ENCODE assay signal across 19 cellular contexts in genomic region chr6:75155586-75155985, GRCh38. TPM values are rescaled to one million over a fixed set of nuclear protein-coding genes. Genes with fewer than 3 reads are reported as not detected.
"Had no signal": no experiment of that assay in that cellular context is flagged by ENCODE, and none has a peak within 500 bp of the region (broad histone marks: within the 10 kb centered on the region; RNA-seq: fewer than 3 reads in every experiment).

No MANE protein-coding gene starts in this region.

- DNase-seq: activated CD4-positive, alpha-beta memory T cell treated with anti-CD3 and anti-CD28 coated beads for 36 hours; activated CD4-positive, alpha-beta T cell treated with anti-CD3 and anti-CD28 coated beads for 4 hours; activated T-cell treated with anti-CD3 and anti-CD28 coated beads for 4 hours; endodermal cell; glutamatergic neuron; hippocampal formation; naive thymus-derived CD4-positive, alpha-beta T cell; retina; stimulated activated CD4-positive, alpha-beta T cell treated with anti-CD3 and anti-CD28 coated beads, Interleukin-2, amount 100 ng/mL, for 24 hours; stimulated activated naive CD4-positive, alpha-beta T cell treated with Interleukin-2 at 50 U/mL for 16 hours; thyroid gland had no signal

- H3K27me3 ChIP-seq: cardiac muscle cell, neutrophil, thyroid gland had no signal

- H3K4me3 ChIP-seq: cardiac muscle cell, lung, thyroid gland had no signal

- H3K9me3 Mint-ChIP-seq: activated CD4-positive, alpha-beta memory T cell treated with anti-CD3 and anti-CD28 coated beads for 36 hours; activated T-helper 1 cell treated with anti-CD3 and anti-CD28 coated beads, Interleukin-12 subunit alpha, Interleukin-12 subunit beta, Interleukin-2, Interleukin-4 antibody, amounts not matched to agents 30 ng/mL and 10 ng/mL and 1 ng/mL, durations not matched to agents 14 hours and 24 hours and 36 hours; endodermal cell; naive thymus-derived CD4-positive, alpha-beta T cell; T-helper 2 cell treated with Interferon-gamma antibody and Interleukin-4, amounts not matched to agents 5 μg/mL and 100 μg/mL, for 36 hours; WTC11 had no signal

- H3K36me3 ChIP-seq: cardiac muscle cell, neutrophil, thyroid gland had no signal

- H3K4me1 Mint-ChIP-seq: endodermal cell; naive thymus-derived CD4-positive, alpha-beta T cell had no signal

- H3K36me3 Mint-ChIP-seq: activated CD4-positive, alpha-beta memory T cell treated with anti-CD3 and anti-CD28 coated beads for 36 hours; activated naive CD8-positive, alpha-beta T cell; naive thymus-derived CD4-positive, alpha-beta T cell; WTC11 had no signal

- H3K4me1 ChIP-seq: thyroid gland had no signal

- H3K27ac Mint-ChIP-seq: activated CD4-positive, alpha-beta memory T cell treated with anti-CD3 and anti-CD28 coated beads for 36 hours; activated naive CD8-positive, alpha-beta T cell; activated T-helper 1 cell treated with anti-CD3 and anti-CD28 coated beads, Interleukin-12 subunit alpha, Interleukin-12 subunit beta, Interleukin-2, Interleukin-4 antibody, amounts not matched to agents 30 ng/mL and 10 ng/mL and 1 ng/mL, durations not matched to agents 14 hours and 24 hours and 36 hours; endodermal cell; naive thymus-derived CD4-positive, alpha-beta T cell; T-helper 2 cell treated with Interferon-gamma antibody and Interleukin-4, amounts not matched to agents 5 μg/mL and 100 μg/mL, for 36 hours; WTC11 had no signal

- ATAC-seq: left lobe of liver; naive thymus-derived CD4-positive, alpha-beta T cell; WTC11 had no signal

- H3K4me3 Mint-ChIP-seq: activated CD4-positive, alpha-beta memory T cell treated with anti-CD3 and anti-CD28 coated beads for 36 hours; activated naive CD8-positive, alpha-beta T cell; activated T-helper 1 cell treated with anti-CD3 and anti-CD28 coated beads, Interleukin-12 subunit alpha, Interleukin-12 subunit beta, Interleukin-2, Interleukin-4 antibody, amounts not matched to agents 30 ng/mL and 10 ng/mL and 1 ng/mL, durations not matched to agents 14 hours and 24 hours and 36 hours; endodermal cell; naive thymus-derived CD4-positive, alpha-beta T cell; T-helper 2 cell treated with Interferon-gamma antibody and Interleukin-4, amounts not matched to agents 5 μg/mL and 100 μg/mL, for 36 hours; WTC11 had no signal

- H3K27ac ChIP-seq: cardiac muscle cell, neutrophil, thyroid gland had no signal

- H3K9me3 ChIP-seq: neutrophil, thyroid gland had no signal

RNA-seq across cellular contexts. Expression of gene COL12A1, which starts 50.3 kb away (rescaled TPM):
- total RNA-seq: activated CD4-positive, alpha-beta memory T cell treated with anti-CD3 and anti-CD28 coated beads for 36 hours had no signal
- polyA plus RNA-seq: naive thymus-derived CD4-positive, alpha-beta T cell had no signal
